10 cellular contexts compared by ENCODE assay signal in the genomic region with DNA sequence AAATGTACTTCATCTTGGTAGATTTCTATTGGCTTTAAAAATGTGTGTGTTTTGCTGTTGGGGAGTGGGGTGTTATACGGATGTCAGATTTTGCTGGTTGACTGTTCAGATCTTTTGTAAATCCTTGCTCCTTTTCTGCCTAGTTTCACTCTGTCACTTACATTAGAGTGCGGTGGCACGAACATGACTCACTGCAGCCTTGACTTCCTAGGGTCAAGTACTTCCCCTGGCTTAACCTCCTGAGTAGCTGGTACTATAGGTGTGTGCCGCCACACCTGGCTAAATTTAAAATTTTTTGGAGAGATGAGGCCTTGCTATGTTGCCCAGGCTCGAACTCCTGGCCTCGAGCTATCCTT. TPM values are rescaled to one million over a fixed set of nuclear protein-coding genes. Genes with fewer than 3 reads are reported as not detected.
DNase-seq lines count a peak whose midpoint lies in the region; ATAC-seq, FAIRE-seq and TF ChIP-seq lines count a peak whose summit lies in the region.
"Not testable (repeated sequence)": the region's sequence is repeated elsewhere in the genome, so short reads cannot be mapped to it uniquely, and the experiment has no call there.
"Had no signal": no experiment of that assay in that cellular context is flagged by ENCODE, and none has a peak within 500 bp of the region (broad histone marks: within the 10 kb centered on the region; RNA-seq: fewer than 3 reads in every experiment).

No MANE protein-coding gene starts in this region.

- peak overlapping the region; percentile 69 for H3K27ac Mint-ChIP-seq in activated naive CD4-positive, alpha-beta T cell treated with anti-CD3 and anti-CD28 coated beads for 36 hours
- H3K27ac Mint-ChIP-seq in naive thymus-derived CD4-positive, alpha-beta T cell, result peak overlapping the region in 6 of 9 donors; percentile 62 to 81 (median 74)

- not testable (repeated sequence) for FAIRE-seq in A549 (lab: Jason Lieb, UNC)

- not testable (repeated sequence) for DNase-seq in A549 (ENCODE audit: low read depth in 1 of 2, low spot score in 1 of 2); H7; RWPE1 (ENCODE audit: low spot score); iPS DF 6.9 (ENCODE audit: low read depth, low spot score); naive thymus-derived CD4-positive, alpha-beta T cell; spleen
- DNase-seq in activated naive CD4-positive, alpha-beta T cell treated with anti-CD3 and anti-CD28 coated beads for 36 hours, result peak; percentile 53

- peaks cover 27% of the 10 kb centered on the region for H3K4me1 Mint-ChIP-seq in activated naive CD4-positive, alpha-beta T cell treated with anti-CD3 and anti-CD28 coated beads for 36 hours (ENCODE audit: low read depth)
- peaks cover 19 to 46% (median 33%) of the 10 kb centered on the region in 7 donors for H3K4me1 Mint-ChIP-seq in naive thymus-derived CD4-positive, alpha-beta T cell

- H3K27me3 Mint-ChIP-seq in activated naive CD4-positive, alpha-beta T cell treated with anti-CD3 and anti-CD28 coated beads for 36 hours (ENCODE audit: low read depth); naive thymus-derived CD4-positive, alpha-beta T cell: not testable (repeated sequence)

- not testable (repeated sequence) for H3K36me3 Mint-ChIP-seq in activated naive CD4-positive, alpha-beta T cell treated with anti-CD3 and anti-CD28 coated beads for 36 hours (ENCODE audit: low read depth); naive thymus-derived CD4-positive, alpha-beta T cell

- H3K4me3 ChIP-seq in A549 (peak overlapping the region; percentile 69), H7 (ENCODE audit: insufficient read depth, low read depth, low read length) (peak overlapping the region; percentile 51), duodenal mucosa (ENCODE audit: low read depth in 1 of 2, low read length in 2 of 2) (peak overlapping the region; percentile 29 to 76), iPS DF 6.9 (ENCODE audit: low read length) (peak overlapping the region; percentile 77; the same call in 1 of the 2 replicates), spleen (peak overlapping the region; percentile 66 to 96 (median 78))
- peak overlapping the region; percentile 73 for H3K4me3 ChIP-seq in naive thymus-derived CD4-positive, alpha-beta T cell (ENCODE audit: low read length)

- intact Hi-C loops in activated naive CD4-positive, alpha-beta T cell treated with anti-CD3 and anti-CD28 coated beads for 36 hours (cut with micrococcal nuclease), result loop anchor here (1.0 kb wide), 1 partner anchor 88 kb away; no protein-coding TSS in a partner anchor
- intact Hi-C loops in naive thymus-derived CD4-positive, alpha-beta T cell (cut with micrococcal nuclease), result loop anchor here (1.0 to 2.0 kb wide), 3 partner anchors 88 to 142 kb away; no protein-coding TSS in a partner anchor
- intact Hi-C loops in spleen (cut with DNase I; ENCODE audit: low total_unique reads), result not testable (repeated sequence)

- not testable (repeated sequence) for H3K9me3 Mint-ChIP-seq in activated naive CD4-positive, alpha-beta T cell treated with anti-CD3 and anti-CD28 coated beads for 36 hours; naive thymus-derived CD4-positive, alpha-beta T cell

- peak overlapping the region; percentile 82 for H3K4me3 Mint-ChIP-seq in activated naive CD4-positive, alpha-beta T cell treated with anti-CD3 and anti-CD28 coated beads for 36 hours
- peak overlapping the region; percentile 80 to 94 (median 87) for H3K4me3 Mint-ChIP-seq in naive thymus-derived CD4-positive, alpha-beta T cell

- CTCF ChIA-PET in A549 (lab: Yijun Ruan, JAX); RWPE1 (lab: Yijun Ruan, JAX); activated naive CD4-positive, alpha-beta T cell treated with anti-CD3 and anti-CD28 coated beads for 36 hours (lab: Charles Lee): not testable (repeated sequence)
- CTCF ChIA-PET in naive thymus-derived CD4-positive, alpha-beta T cell (lab: Charles Lee), result interaction anchor here (0.8 kb wide), 1 partner anchor 97 kb away, joined by 4 read pairs; no protein-coding TSS in a partner anchor

- not testable (repeated sequence) for H3K27me3 ChIP-seq in H7 (ENCODE audit: control insufficient read depth, insufficient read depth, low read length); duodenal mucosa (ENCODE audit: control insufficient read depth in 1 of 2, insufficient read depth in 2 of 2, low read length in 2 of 2); iPS DF 6.9 (ENCODE audit: control insufficient read depth, insufficient read depth, low read length); naive thymus-derived CD4-positive, alpha-beta T cell (ENCODE audit: control insufficient read depth in 2 of 2, insufficient read depth in 2 of 2, low read length in 2 of 2); spleen (replicated peaks in 1 of 7)

- not testable (repeated sequence) for H3K36me3 ChIP-seq in H7 (replicated peaks; ENCODE audit: control insufficient read depth, insufficient read depth, low read length); duodenal mucosa (ENCODE audit: control insufficient read depth in 1 of 2, insufficient read depth in 2 of 2, low read length in 2 of 2); iPS DF 6.9 (ENCODE audit: control insufficient read depth, insufficient read depth, low read length); naive thymus-derived CD4-positive, alpha-beta T cell (ENCODE audit: control insufficient read depth in 2 of 3, insufficient read depth in 3 of 3, low read length in 3 of 3)
- H3K36me3 ChIP-seq in spleen, result peaks cover 0 to 14% (median 1%) of the 10 kb centered on the region in 6 donors

- peak overlapping the region; percentile 68 for H3K4me2 ChIP-seq in A549

- not testable (repeated sequence) for ATAC-seq in A549; naive thymus-derived CD4-positive, alpha-beta T cell

- not testable (repeated sequence) for TF ChIP-seq CTCF in A549 (IDR thresholded peaks at IDR 0.05); RWPE1 (conservative IDR thresholded peaks at IDR 0.05; ENCODE audit: low read depth); spleen (IDR thresholded peaks at IDR 0.05 in 8 of 11, conservative IDR thresholded peaks at IDR 0.05 in 3 of 11)

- WGBS in A549 (ENCODE audit: missing lambda C conversion rate), result 8% methylated on average over 2 of the region's 6 CpGs
- no CpG with 5 or more reads among the region's 6 CpGs for WGBS in iPS DF 6.9 (ENCODE audit: insufficient coverage, insufficient read length)
- WGBS in spleen, 5 donors, result 15 to 40% (median 39%) methylated on average over 3 to 5 of the region's 6 CpGs

- TF ChIP-seq POLR2A in A549 (IDR thresholded peaks at IDR 0.05; ENCODE audit: low read length); spleen (IDR thresholded peaks at IDR 0.05): not testable (repeated sequence)

- H3K9ac ChIP-seq in duodenal mucosa (ENCODE audit: low read depth in 1 of 2, low read length in 2 of 2), result peak overlapping the region; percentile 48 to 66

- TF ChIP-seq EP300 in A549 (IDR thresholded peaks at IDR 0.05), result not testable (repeated sequence)

- H3K27ac ChIP-seq in A549 (peak overlapping the region; percentile 83 to 91; a peak in 5 of 6 replicates), RWPE1 (peak overlapping the region; percentile 86), spleen (peak overlapping the region in 6 of 8 donors; percentile 79 to 89 (median 86))
- H3K27ac ChIP-seq in duodenal mucosa (ENCODE audit: low read depth, low read length); iPS DF 6.9 (ENCODE audit: low read length): not testable (repeated sequence)
- H3K27ac ChIP-seq in naive thymus-derived CD4-positive, alpha-beta T cell (ENCODE audit: low read depth, low read length), result peak overlapping the region; percentile 74

- H3K9me3 ChIP-seq in A549; duodenal mucosa (ENCODE audit: control insufficient read depth in 1 of 2, low read length in 2 of 2); iPS DF 6.9 (ENCODE audit: control insufficient read depth, insufficient read depth, low read length); naive thymus-derived CD4-positive, alpha-beta T cell (ENCODE audit: control insufficient read depth in 2 of 3, low read length in 3 of 3); spleen: not testable (repeated sequence)

- not testable (repeated sequence) for H3K4me1 ChIP-seq in A549; duodenal mucosa (ENCODE audit: control insufficient read depth in 1 of 2, insufficient read depth in 2 of 2, low read length in 2 of 2); iPS DF 6.9 (ENCODE audit: control insufficient read depth, insufficient read depth, low read length); naive thymus-derived CD4-positive, alpha-beta T cell (ENCODE audit: control insufficient read depth in 2 of 2, insufficient read depth in 2 of 2, low read length in 2 of 2)
- peaks cover 0 to 21% (median 6%) of the 10 kb centered on the region in 6 donors for H3K4me1 ChIP-seq in spleen

- TF ChIP-seq RAD21 in A549 (conservative IDR thresholded peaks at IDR 0.05 in 1 of 2, IDR thresholded peaks at IDR 0.05 in 1 of 2), result not testable (repeated sequence)

- POLR2A ChIA-PET in A549 (lab: Yijun Ruan, JAX); RWPE1 (lab: Yijun Ruan, JAX; ENCODE audit: low non-redundant PET); naive thymus-derived CD4-positive, alpha-beta T cell (lab: Charles Lee): not testable (repeated sequence)

RNA-seq across cellular contexts. Expression of a gene that starts 54.0 kb away (rescaled TPM):
- polyA plus RNA-seq in A549 (2011; rRNA removed) (not detected in 2 replicates), A549 (2017; fragmentation: RNase III; extraction: RNeasy Plus Mini Kit Qiagen cat#74134 plus additional on column Dnase treatment) (not detected in 3 replicates), spleen (1 to 10 TPM in 1 of 3 donors, under 1 TPM in 2; 0.22 to 9.6 (median 0.30) TPM)
- not detected in 2 replicates for polyA plus RNA-seq in A549 (2012; cell fraction: cytosol; rRNA removed)
- not detected in 2 replicates for polyA plus RNA-seq in A549 (2012; cell fraction: nucleus; rRNA removed)
- not detected in 2 replicates for polyA minus RNA-seq in A549 (2011; rRNA and poly(A)+ RNA removed)
- not detected in 2 replicates for total RNA-seq in H7 (2014; rRNA removed; shearing (Covaris generic))
- not detected for total RNA-seq in activated naive CD4-positive, alpha-beta T cell treated with anti-CD3 and anti-CD28 coated beads for 36 hours
- not detected for total RNA-seq in naive thymus-derived CD4-positive, alpha-beta T cell
- polyA plus RNA-seq in naive thymus-derived CD4-positive, alpha-beta T cell, result not detected
- total RNA-seq in spleen, result not detected
- total RNA-seq: A172, cardiac septum had no signal
